16 cellular contexts compared by ENCODE assay signal in the genomic region with DNA sequence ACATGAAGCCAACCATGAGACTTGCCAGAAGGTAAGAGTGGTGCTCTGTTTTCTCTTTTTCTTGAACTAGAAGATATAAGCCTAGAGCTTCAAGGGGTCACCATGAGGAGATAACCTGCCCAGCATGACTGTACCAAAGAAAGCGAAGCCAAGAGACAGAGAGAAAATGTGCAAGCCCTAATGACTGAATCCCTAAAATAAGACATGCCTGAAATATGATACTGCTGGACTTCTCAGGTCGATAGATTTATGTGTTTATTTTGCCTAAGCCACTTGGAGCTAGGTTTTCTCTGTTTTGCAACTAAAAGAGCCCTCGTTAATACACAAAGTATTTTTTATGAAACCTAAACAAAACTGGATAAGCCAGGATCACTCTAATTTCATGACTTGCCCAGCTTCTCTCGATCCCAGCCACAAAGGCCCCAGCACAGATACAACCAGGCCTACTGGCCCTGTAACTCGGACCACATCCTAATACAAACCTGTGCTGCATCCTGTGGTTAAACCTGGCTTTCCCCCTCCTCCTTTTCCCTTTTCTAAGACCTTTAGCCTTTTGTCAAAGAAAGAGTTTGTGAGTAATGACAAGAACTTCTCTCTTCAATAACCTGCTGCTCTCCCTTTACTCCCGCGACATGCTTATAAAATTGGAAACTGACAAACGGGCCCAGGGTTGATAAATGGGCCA.
DNase-seq lines count a peak whose midpoint lies in the region; ATAC-seq and TF ChIP-seq lines count a peak whose summit lies in the region.
"Had no signal": no experiment of that assay in that cellular context is flagged by ENCODE, and none has a peak within 500 bp of the region (broad histone marks: within the 10 kb centered on the region; RNA-seq: fewer than 3 reads in every experiment).

No MANE protein-coding gene starts in this region.

- RAD21 ChIA-PET in HCT116 (lab: Charles Lee; ENCODE audit: low non-redundant PET in 1 of 2, low total read pairs in 2 of 2, uncharacterized antibody in 2 of 2, unreplicated experiment in 2 of 2) = no interaction called here

- H3K27me3 ChIP-seq in ACC112 (ENCODE audit: insufficient read depth, low read length) = no peaks in the 10 kb centered on the region
- H3K27me3 ChIP-seq in HCT116 (ENCODE audit: insufficient read depth, low read length) = no peaks in the 10 kb centered on the region
- no peaks in the 10 kb centered on the region for H3K27me3 ChIP-seq in H7 (ENCODE audit: control insufficient read depth, insufficient read depth, low read length)

- peaks cover 8% of the 10 kb centered on the region for H3K79me2 ChIP-seq in ACC112 (ENCODE audit: control insufficient read depth, insufficient read depth, low read length, unreplicated experiment)
- peaks cover 38% of the 10 kb centered on the region for H3K79me2 ChIP-seq in HCT116 (ENCODE audit: insufficient read depth, low read length)

- DNase-seq in HCT116 (ENCODE audit: low read depth, low spot score) = no peak
- DNase-seq in choroid plexus epithelial cell (ENCODE audit: low read depth) = peak; percentile 81
- no peak for DNase-seq in nephron progenitor cell
- DNase-seq in activated naive CD8-positive, alpha-beta T cell treated with anti-CD3 and anti-CD28 coated beads, Interleukin-2, amount 50 U/mL, for 24 hours = no peak
- no peak for DNase-seq in activated CD8-positive, alpha-beta memory T cell treated with anti-CD3 and anti-CD28 coated beads, Interleukin-2, amount 10 ng/mL, durations not matched to agents 7 days and 5 days
- no peak for DNase-seq in H7
- DNase-seq: activated CD4-positive, alpha-beta T cell treated with anti-CD3 and anti-CD28 coated beads for 48 hours; AML-193; effector memory CD4-positive, alpha-beta T cell; glutamatergic neuron; GOT3; NCI-H345; PC-3; T-helper 2 cell had no signal

- POLR2A ChIA-PET in HCT116 (lab: Charles Lee) = no interaction called here

- CTCF ChIA-PET in HCT116 (lab: Charles Lee) = no interaction called here
- CTCF ChIA-PET in activated CD8-positive, alpha-beta memory T cell treated with anti-CD3 and anti-CD28 coated beads, Interleukin-2, amount 10 ng/mL, durations not matched to agents 7 days and 5 days (lab: Charles Lee) = no interaction called here

- H3K4me1 Mint-ChIP-seq in nephron progenitor cell = peaks cover 21% of the 10 kb centered on the region
- H3K4me1 Mint-ChIP-seq in activated naive CD8-positive, alpha-beta T cell treated with anti-CD3 and anti-CD28 coated beads, Interleukin-2, amount 50 U/mL, for 24 hours = no peaks in the 10 kb centered on the region
- H3K4me1 Mint-ChIP-seq in activated CD8-positive, alpha-beta memory T cell treated with anti-CD3 and anti-CD28 coated beads, Interleukin-2, amount 10 ng/mL, durations not matched to agents 7 days and 5 days = no peaks in the 10 kb centered on the region

- H2AFZ ChIP-seq in ACC112 (ENCODE audit: low read length, unreplicated experiment) = no peak overlapping the region
- no peak overlapping the region for H2AFZ ChIP-seq in HCT116 (ENCODE audit: low read depth, low read length, poor library complexity, severe bottlenecking)

- no peaks in the 10 kb centered on the region for H3K9me2 ChIP-seq in HCT116 (ENCODE audit: insufficient read depth)

- H3K9me3 Mint-ChIP-seq in nephron progenitor cell = peaks cover 13% of the 10 kb centered on the region
- H3K9me3 Mint-ChIP-seq in activated naive CD8-positive, alpha-beta T cell treated with anti-CD3 and anti-CD28 coated beads, Interleukin-2, amount 50 U/mL, for 24 hours = peaks cover 28% of the 10 kb centered on the region
- peaks cover 16% of the 10 kb centered on the region for H3K9me3 Mint-ChIP-seq in activated CD8-positive, alpha-beta memory T cell treated with anti-CD3 and anti-CD28 coated beads, Interleukin-2, amount 10 ng/mL, durations not matched to agents 7 days and 5 days (ENCODE audit: low read depth)

- TF ChIP-seq CTCF in HCT116 (IDR thresholded peaks at IDR 0.05 in 2 of 3, conservative IDR thresholded peaks at IDR 0.05 in 1 of 3; ENCODE audit: borderline replicate concordance in 1 of 3, insufficient read depth in 1 of 3, low read depth in 2 of 3, low read length in 2 of 3) (no peak), choroid plexus epithelial cell (conservative IDR thresholded peaks at IDR 0.05; ENCODE audit: low read depth, low read length) (no peak), nephron progenitor cell (IDR thresholded peaks at IDR 0.05) (no peak)

- H3K27ac Mint-ChIP-seq in nephron progenitor cell = peak overlapping the region; percentile 89
- H3K27ac Mint-ChIP-seq in activated naive CD8-positive, alpha-beta T cell treated with anti-CD3 and anti-CD28 coated beads, Interleukin-2, amount 50 U/mL, for 24 hours = no peak overlapping the region
- no peak overlapping the region for H3K27ac Mint-ChIP-seq in activated CD8-positive, alpha-beta memory T cell treated with anti-CD3 and anti-CD28 coated beads, Interleukin-2, amount 10 ng/mL, durations not matched to agents 7 days and 5 days

- H3K36me3 Mint-ChIP-seq in nephron progenitor cell (ENCODE audit: low read depth) = peaks cover 69% of the 10 kb centered on the region
- H3K36me3 Mint-ChIP-seq in activated naive CD8-positive, alpha-beta T cell treated with anti-CD3 and anti-CD28 coated beads, Interleukin-2, amount 50 U/mL, for 24 hours (ENCODE audit: low read depth) = no peaks in the 10 kb centered on the region
- H3K36me3 Mint-ChIP-seq in activated CD8-positive, alpha-beta memory T cell treated with anti-CD3 and anti-CD28 coated beads, Interleukin-2, amount 10 ng/mL, durations not matched to agents 7 days and 5 days = peaks cover 2% of the 10 kb centered on the region

- peaks cover 3% of the 10 kb centered on the region for H3K27me3 Mint-ChIP-seq in nephron progenitor cell (ENCODE audit: low read depth, poor library complexity)
- no peaks in the 10 kb centered on the region for H3K27me3 Mint-ChIP-seq in activated naive CD8-positive, alpha-beta T cell treated with anti-CD3 and anti-CD28 coated beads, Interleukin-2, amount 50 U/mL, for 24 hours
- no peaks in the 10 kb centered on the region for H3K27me3 Mint-ChIP-seq in activated CD8-positive, alpha-beta memory T cell treated with anti-CD3 and anti-CD28 coated beads, Interleukin-2, amount 10 ng/mL, durations not matched to agents 7 days and 5 days

- TSS peak; percentile 8 for BruUV-seq in HCT116 (replicated peaks; lab: Mats Ljungman, UMichigan)

- H3K4me3 ChIP-seq in ACC112 (ENCODE audit: low read depth, low read length) (no peak overlapping the region), HCT116 (replicated peaks in 1 of 2; ENCODE audit: low read depth in 1 of 2, low read length in 2 of 2) (no peak overlapping the region), choroid plexus epithelial cell (ENCODE audit: low read depth, low read length) (no peak overlapping the region), H7 (ENCODE audit: insufficient read depth, low read depth, low read length) (no peak overlapping the region)

- H3K36me3 ChIP-seq in ACC112 (ENCODE audit: insufficient read depth, low read length) (peaks cover 39% of the 10 kb centered on the region), HCT116 (ENCODE audit: control insufficient read depth in 1 of 2, insufficient read depth in 2 of 2, low read length in 2 of 2) (peaks cover 0 to 29% of the 10 kb centered on the region in 2 experiments; a peak in 1 of 4 replicates), H7 (replicated peaks; ENCODE audit: control insufficient read depth, insufficient read depth, low read length) (no peaks in the 10 kb centered on the region; the same call in 1 of the 2 replicates)

- H3K9ac ChIP-seq in HCT116 (ENCODE audit: low read length) = no peak overlapping the region

- H3K9me3 ChIP-seq in HCT116 (ENCODE audit: control insufficient read depth in 1 of 2, insufficient read depth in 1 of 2, low read depth in 1 of 2, low read length in 2 of 2) = peaks cover 24% of the 10 kb centered on the region in 2 experiments; a peak in 3 of 4 replicates

- H3K4me1 ChIP-seq in ACC112 (ENCODE audit: control insufficient read depth, insufficient read depth, low read length, unreplicated experiment) (peaks cover 15% of the 10 kb centered on the region), HCT116 (ENCODE audit: control insufficient read depth in 1 of 2, insufficient read depth in 2 of 2, low read length in 2 of 2) (no peaks in the 10 kb centered on the region)

- no peak overlapping the region for H3K4me2 ChIP-seq in HCT116 (ENCODE audit: low read length)

- ATAC-seq in HCT116 (no peak), GM21515 (IDR thresholded peaks at IDR 0.05; ENCODE audit: unreplicated experiment) (no peak)
- ATAC-seq in activated naive CD8-positive, alpha-beta T cell treated with anti-CD3 and anti-CD28 coated beads, Interleukin-2, amount 50 U/mL, for 24 hours = no peak
- ATAC-seq in activated CD8-positive, alpha-beta memory T cell treated with anti-CD3 and anti-CD28 coated beads, Interleukin-2, amount 10 ng/mL, durations not matched to agents 7 days and 5 days = no peak
- ATAC-seq: PC-3 had no signal

- intact Hi-C loops in HCT116 (cut with micrococcal nuclease) = no loop called here

- TF ChIP-seq RAD21 in HCT116 (IDR thresholded peaks at IDR 0.05; ENCODE audit: low read depth) = no peak

- no peaks in the 10 kb centered on the region; the same call in 1 of the 2 replicates for H4K20me1 ChIP-seq in HCT116 (ENCODE audit: insufficient read depth)

- no peak for TF ChIP-seq POLR2A in HCT116 (IDR thresholded peaks at IDR 0.05; ENCODE audit: borderline replicate concordance, extremely low read depth, insufficient read depth, insufficient read length)

- H3K27ac ChIP-seq in ACC112 (ENCODE audit: low read depth, low read length) (peak overlapping the region; percentile 23; the same call in 1 of the 2 replicates), HCT116 (ENCODE audit: low read depth, low read length) (no peak overlapping the region)

- H3K4me3 Mint-ChIP-seq in nephron progenitor cell = peak overlapping the region; percentile 19
- no peak overlapping the region for H3K4me3 Mint-ChIP-seq in activated naive CD8-positive, alpha-beta T cell treated with anti-CD3 and anti-CD28 coated beads, Interleukin-2, amount 50 U/mL, for 24 hours
- no peak overlapping the region for H3K4me3 Mint-ChIP-seq in activated CD8-positive, alpha-beta memory T cell treated with anti-CD3 and anti-CD28 coated beads, Interleukin-2, amount 10 ng/mL, durations not matched to agents 7 days and 5 days

TF ChIP-seq in HCT116, 20 proteins besides CTCF, POLR2A, EP300 and RAD21 (continues in another document):
- no peak for TF ChIP-seq EGR1 (IDR thresholded peaks at IDR 0.05; ENCODE audit: low read depth)
- no peak for TF ChIP-seq MAX (IDR thresholded peaks at IDR 0.05)
- TF ChIP-seq SP1 (IDR thresholded peaks at IDR 0.05; ENCODE audit: low read depth) = no peak
